9 cellular contexts compared by ENCODE assay signal in the genomic region with DNA sequence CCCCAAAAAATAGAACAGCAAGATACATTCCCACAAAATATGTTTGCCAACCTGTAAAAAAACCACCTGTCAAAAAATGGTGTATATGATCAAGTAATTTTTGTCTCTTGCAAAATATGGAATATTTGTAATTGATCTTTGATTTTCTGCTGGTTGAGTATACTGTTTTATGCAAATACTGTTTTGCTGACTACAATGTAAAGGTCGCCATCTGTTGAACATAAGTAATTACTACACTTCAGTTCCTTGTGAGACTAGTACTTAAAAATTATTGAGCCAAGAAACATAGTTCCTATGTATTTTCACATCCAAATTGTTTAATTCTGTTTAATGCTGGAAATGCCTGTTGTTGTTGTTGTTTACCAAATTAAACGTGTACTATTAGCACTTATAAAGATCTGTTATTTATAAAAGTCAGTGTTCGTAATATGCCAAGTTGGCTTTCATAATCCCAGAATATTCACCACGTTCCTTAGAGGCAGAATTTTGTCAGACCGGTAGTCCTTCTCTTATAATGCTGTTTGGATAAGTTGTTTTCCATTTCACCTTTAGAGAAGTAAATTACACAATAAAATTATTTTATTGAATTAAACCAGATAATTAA.
DNase-seq lines count a peak whose midpoint lies in the region; ATAC-seq and FAIRE-seq lines count a peak whose summit lies in the region.
"Had no signal": no experiment of that assay in that cellular context is flagged by ENCODE, and none has a peak within 500 bp of the region (broad histone marks: within the 10 kb centered on the region; RNA-seq: fewer than 3 reads in every experiment).

No MANE protein-coding gene starts in this region.

- peak; percentile 89 for FAIRE-seq in small intestine (lab: Jason Lieb, UNC)

- 57 to 60% (median 58%) methylated on average over 5 of the region's 5 CpGs for WGBS in small intestine, 3 donors

- ATAC-seq in GM21576 (IDR thresholded peaks at IDR 0.05; ENCODE audit: unreplicated experiment): peak; percentile 89

- H3K27me3 ChIP-seq in small intestine (ENCODE audit: control insufficient read depth in 2 of 2, insufficient read depth in 2 of 2, low read length in 2 of 2): no peaks in the 10 kb centered on the region

- no peaks in the 10 kb centered on the region for H3K9me3 Mint-ChIP-seq in activated T-cell treated with anti-CD3 and anti-CD28 coated beads, Interleukin-2, amount 50 U/mL, for 24 hours
- H3K9me3 Mint-ChIP-seq: central memory CD8-positive, alpha-beta T cell had no signal

- peaks cover 9% of the 10 kb centered on the region for H3K36me3 Mint-ChIP-seq in activated T-cell treated with anti-CD3 and anti-CD28 coated beads, Interleukin-2, amount 50 U/mL, for 24 hours (ENCODE audit: low read depth)

- H3K36me3 ChIP-seq in small intestine (ENCODE audit: control insufficient read depth in 2 of 2, insufficient read depth in 2 of 2, low read length in 2 of 2): peaks cover 2 to 5% of the 10 kb centered on the region in 2 donors

- DNase-seq in NCI-H526 (lab: John Stamatoyannopoulos, UW) (peak; percentile 3 to 48), NCI-H526 treated with DMSO at 0.1 percent for 48 hours (lab: John Stamatoyannopoulos, UW) (no peak), Kasumi-1 (lab: John Stamatoyannopoulos, UW) (peak; percentile 63 to 66), SKM-1 treated with dmso at 0.1 percent for 144 hours (lab: John Stamatoyannopoulos, UW; ENCODE audit: unreplicated experiment) (peak; percentile 32), foreskin melanocyte (peak; percentile 36), small intestine (peak; percentile 62)
- no peak for DNase-seq in activated T-cell treated with anti-CD3 and anti-CD28 coated beads, Interleukin-2, amount 50 U/mL, for 24 hours

- no peaks in the 10 kb centered on the region for H3K27me3 Mint-ChIP-seq in activated T-cell treated with anti-CD3 and anti-CD28 coated beads, Interleukin-2, amount 50 U/mL, for 24 hours
- H3K27me3 Mint-ChIP-seq: central memory CD8-positive, alpha-beta T cell had no signal

- no peaks in the 10 kb centered on the region for H3K4me1 Mint-ChIP-seq in activated T-cell treated with anti-CD3 and anti-CD28 coated beads, Interleukin-2, amount 50 U/mL, for 24 hours (ENCODE audit: low read depth)
- H3K4me1 Mint-ChIP-seq: central memory CD8-positive, alpha-beta T cell had no signal

- H3K4me3 ChIP-seq in small intestine (ENCODE audit: low read depth in 1 of 2, low read length in 2 of 2): no peak overlapping the region

- H3K27ac ChIP-seq in small intestine (ENCODE audit: low read depth in 1 of 2, low read length in 1 of 2): no peak overlapping the region

- H3K4me1 ChIP-seq in small intestine (ENCODE audit: control insufficient read depth in 2 of 2, insufficient read depth in 1 of 2, low read depth in 1 of 2, low read length in 1 of 2): no peaks in the 10 kb centered on the region

- H3K9me3 ChIP-seq in small intestine (ENCODE audit: control insufficient read depth, low read depth): no peaks in the 10 kb centered on the region

- H3K27ac Mint-ChIP-seq in activated T-cell treated with anti-CD3 and anti-CD28 coated beads, Interleukin-2, amount 50 U/mL, for 24 hours: no peak overlapping the region

- H3K4me3 Mint-ChIP-seq in activated T-cell treated with anti-CD3 and anti-CD28 coated beads, Interleukin-2, amount 50 U/mL, for 24 hours: no peak overlapping the region
- H3K4me3 Mint-ChIP-seq: central memory CD8-positive, alpha-beta T cell had no signal

Comparison
In these comparisons a context has a peak if more than half of its experiments do, and no peak if none do; other contexts are left out.
1. DNase-seq: peak in NCI-H526 (2 of 2), Kasumi-1 (2 of 2), SKM-1 treated with dmso at 0.1 percent for 144 hours (single experiment), foreskin melanocyte (single experiment) and small intestine (single experiment); none in NCI-H526 treated with DMSO at 0.1 percent for 48 hours (single experiment) and activated T-cell treated with anti-CD3 and anti-CD28 coated beads, Interleukin-2, amount 50 U/mL, for 24 hours (single experiment).